ENCODE assay signal across 38 cellular contexts in genomic region chr10:88682491-88682890, GRCh38. TPM values are rescaled to one million over a fixed set of nuclear protein-coding genes. Genes with fewer than 3 reads are reported as not detected.
"Had no signal": no experiment of that assay in that cellular context is flagged by ENCODE, and none has a peak within 500 bp of the region (broad histone marks: within the 10 kb centered on the region; RNA-seq: fewer than 3 reads in every experiment).

No MANE protein-coding gene starts in this region.

- H3K9ac ChIP-seq: neural progenitor cell, parathyroid adenoma had no signal

- ATAC-seq: heart right ventricle; left cardiac atrium; left lobe of liver; lower lobe of right lung; natural killer cell; right lobe of liver; stimulated activated naive B cell treated with anti-CD40 and anti-IgM and Interleukin-4, amounts not matched to agents 10 μg/mL and 1 μg/mL and 100 μg/mL, for 72 hours; stimulated activated naive CD8-positive, alpha-beta T cell treated with anti-CD3 and anti-CD28 coated beads, Interleukin-15, Interleukin-2, amounts not matched to agents 100 U/mL and 50 U/mL, for 24 hours had no signal

- FAIRE-seq: small intestine had no signal

- H3K4me2 ChIP-seq: hepatocyte, neural progenitor cell had no signal

- H3K27me3 ChIP-seq: hepatocyte, neural progenitor cell, neutrophil, right atrium auricular region, right lobe of liver, spleen, stomach, testis, thyroid gland, upper lobe of left lung, vagina had no signal

- H3K4me1 ChIP-seq: heart right ventricle, lower lobe of right lung, neural progenitor cell, parathyroid adenoma, right atrium auricular region, spleen, testis, thyroid gland, transverse colon, upper lobe of left lung, vagina had no signal

- H3K9me3 ChIP-seq: heart right ventricle, lower lobe of right lung, neutrophil, right atrium auricular region, right lobe of liver, spleen, stomach, testis, thyroid gland, transverse colon, upper lobe of left lung, vagina had no signal

- H3K4me3 ChIP-seq: heart right ventricle, hepatocyte, lower lobe of right lung, neural progenitor cell, right atrium auricular region, right lobe of liver, spleen, stomach, testis, thyroid gland, transverse colon, upper lobe of left lung, vagina had no signal

- H3K36me3 ChIP-seq: heart right ventricle, lower lobe of right lung, neural progenitor cell, neutrophil, right atrium auricular region, right lobe of liver, spleen, stomach, thyroid gland, transverse colon, upper lobe of left lung, vagina had no signal

- H3K27ac ChIP-seq: heart right ventricle, hepatocyte, lower lobe of right lung, neural progenitor cell, neutrophil, parathyroid adenoma, right atrium auricular region, right lobe of liver, spleen, stomach, testis, thyroid gland, transverse colon, upper lobe of left lung, vagina had no signal

- DNase-seq: heart right ventricle; kidney glomerular epithelial cell; left cardiac atrium; lower lobe of right lung; mesendoderm; naive B cell; natural killer cell; nephron progenitor cell; occipital lobe; right lobe of liver; small intestine; spleen; stimulated activated CD4-positive, alpha-beta T cell treated with anti-CD3 and anti-CD28 coated beads, Interleukin-1b, Interleukin-23, amount 100 ng/mL, for 48 hours; stimulated activated CD4-positive, alpha-beta T cell treated with anti-CD3 and anti-CD28 coated beads, Interleukin-2, amount 100 ng/mL, for 48 hours; stimulated activated CD4-positive, alpha-beta T cell treated with anti-CD3 and anti-CD28 coated beads, Interleukin-4, amount 100 ng/mL, for 4 hours; stimulated activated naive B cell treated with anti-CD40 and anti-IgM and Interleukin-4, amounts not matched to agents 10 μg/mL and 1 μg/mL and 100 μg/mL, for 72 hours; stimulated activated naive CD8-positive, alpha-beta T cell treated with anti-CD3 and anti-CD28 coated beads, Interleukin-15, Interleukin-2, amounts not matched to agents 100 U/mL and 50 U/mL, for 24 hours; stomach; testis; thyroid gland; transverse colon; upper lobe of left lung had no signal

RNA-seq across cellular contexts. Expression of gene LIPF, which starts 18.2 kb away (rescaled TPM):
- total RNA-seq: heart right ventricle, left cardiac atrium, left lobe of liver, liver, lower lobe of right lung, mesothelial cell of epicardium, mononuclear cell, natural killer cell, occipital lobe, osteocyte, progenitor cell of endocrine pancreas, pulmonary artery endothelial cell, renal cortical epithelial cell, right atrium auricular region, right lobe of liver, spleen, thyroid gland, transverse colon, upper lobe of left lung, urinary bladder, vagina had no signal
- polyA plus RNA-seq: hepatocyte, keratinocyte, liver, urinary bladder had no signal

RNA-seq across cellular contexts. Expression of gene LIPK, which starts 23.6 kb away (rescaled TPM):
- total RNA-seq: heart right ventricle, hepatocyte, left cardiac atrium, left lobe of liver, liver, lower lobe of right lung, mesothelial cell of epicardium, mononuclear cell, natural killer cell, occipital lobe, osteocyte, progenitor cell of endocrine pancreas, pulmonary artery endothelial cell, renal cortical epithelial cell, right atrium auricular region, right lobe of liver, spleen, stomach, testis, thyroid gland, transverse colon, upper lobe of left lung, urinary bladder, vagina had no signal
- polyA plus RNA-seq: heart right ventricle, hepatocyte, liver, small intestine, spleen, stomach, urinary bladder had no signal
